In the genomic region with DNA sequence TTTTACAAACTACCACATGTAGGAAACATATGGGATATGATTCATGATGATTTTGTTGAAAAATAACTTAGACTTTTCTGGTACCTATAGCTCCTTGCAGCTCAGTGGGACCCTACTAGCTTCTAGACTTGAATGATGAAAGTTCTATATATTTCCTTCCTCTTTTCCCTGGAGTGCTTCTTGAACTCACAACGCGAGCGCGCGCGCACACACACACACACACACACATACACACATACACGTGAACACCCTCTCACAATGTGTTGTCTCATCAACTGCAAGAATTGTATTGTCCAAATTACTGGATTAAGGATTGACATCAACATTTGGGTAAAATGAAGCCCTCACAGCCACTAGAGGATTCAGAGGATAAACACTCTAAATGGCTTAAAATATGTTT, we compare ENCODE assay signal across 16 cellular contexts.
A peak's percentile ranks its signal among the peaks of the same experiment; 100 is the strongest.
DNase-seq lines count a peak whose midpoint lies in the region; ATAC-seq, FAIRE-seq and TF ChIP-seq lines count a peak whose summit lies in the region.
"Had no signal": no experiment of that assay in that cellular context is flagged by ENCODE, and none has a peak within 500 bp of the region (broad histone marks: within the 10 kb centered on the region; RNA-seq: fewer than 3 reads in every experiment).

No MANE protein-coding gene starts in this region.

- H4K20me1 ChIP-seq in endothelial cell of umbilical vein (replicated peaks; ENCODE audit: control insufficient read depth, extremely low read depth, insufficient read depth, low read length): no peaks in the 10 kb centered on the region

- DNase-seq in A549 (ENCODE audit: low read depth in 1 of 2, low spot score in 1 of 2) (no peak), HL-60 (ENCODE audit: low read depth in 1 of 2, low spot score in 1 of 2) (peak; percentile 36 to 74), NOMO-1 (lab: John Stamatoyannopoulos, UW; ENCODE audit: unreplicated experiment in 2 of 2) (peak; percentile 49 to 77), endothelial cell of umbilical vein (ENCODE audit: low read depth, low spot score) (no peak), RWPE1 (ENCODE audit: low spot score) (no peak), HAP-1 (ENCODE audit: low spot score in 2 of 2) (no peak), nucleus accumbens (lab: John Stamatoyannopoulos, UW) (no peak)
- DNase-seq: ACHN; CD4-positive, CD25-positive, alpha-beta regulatory T cell; NCI-H1092; NCI-H146; NCI-H2081; NCI-H510A; NCI-H774; T-cell had no signal

- 90% methylated on average over 7 of the region's 7 CpGs for WGBS in A549 (ENCODE audit: missing lambda C conversion rate)

- no TSS peak for BruUV-seq in endothelial cell of umbilical vein (replicated peaks; lab: Mats Ljungman, UMichigan)

- in situ Hi-C loops in HAP-1 (cut with MboI; ENCODE audit: low sequenced_read_pairs): no loop called here

- TF ChIP-seq CTCF in A549 (IDR thresholded peaks at IDR 0.05) (no peak), HL-60 (IDR thresholded peaks at IDR 0.05; ENCODE audit: insufficient read depth, low read length) (no peak), endothelial cell of umbilical vein (IDR thresholded peaks at IDR 0.05; ENCODE audit: extremely low read depth in 1 of 2, insufficient read depth in 1 of 2, low read depth in 1 of 2, low read length in 2 of 2) (no peak), RWPE1 (conservative IDR thresholded peaks at IDR 0.05; ENCODE audit: low read depth) (no peak)

- intact Hi-C loops in endothelial cell of umbilical vein (cut with micrococcal nuclease): no loop called here

- TF ChIP-seq RAD21 in A549 (conservative IDR thresholded peaks at IDR 0.05 in 1 of 2, IDR thresholded peaks at IDR 0.05 in 1 of 2): no peak

- H3K27ac ChIP-seq in A549: peak overlapping the region; percentile 83 to 84; a peak in 5 of 6 replicates
- no peak overlapping the region for H3K27ac ChIP-seq in HL-60 (replicated peaks)
- no peak overlapping the region for H3K27ac ChIP-seq in endothelial cell of umbilical vein (ENCODE audit: insufficient read depth, low read depth, low read length)
- no peak overlapping the region for H3K27ac ChIP-seq in RWPE1

- no peak for ATAC-seq in A549
- ATAC-seq: T-cell had no signal

- H3K9ac ChIP-seq in endothelial cell of umbilical vein (replicated peaks; ENCODE audit: extremely low read depth, insufficient read depth, low read length): no peak overlapping the region

- dilution Hi-C loops in endothelial cell of umbilical vein (cut with MboI; ENCODE audit: extremely low pct_ligation_motif_present, low sequenced_read_pairs): no loop called here

- H3K4me1 ChIP-seq in A549: peaks cover 15% of the 10 kb centered on the region
- H3K4me1 ChIP-seq in endothelial cell of umbilical vein (ENCODE audit: control insufficient read depth, extremely low read depth, insufficient read depth, low read length): no peaks in the 10 kb centered on the region
- peaks cover 3% of the 10 kb centered on the region; the same call in 1 of the 2 replicates for H3K4me1 ChIP-seq in HAP-1

- CTCF ChIA-PET in A549 (lab: Yijun Ruan, JAX): interaction anchor here (1.0 to 1.1 kb wide), 2 partner anchors 19 to 226 kb away, joined by 3 to 4 read pairs; no protein-coding TSS in a partner anchor
- CTCF ChIA-PET in endothelial cell of umbilical vein (lab: Charles Lee): no interaction called here
- CTCF ChIA-PET in RWPE1 (lab: Yijun Ruan, JAX): interaction anchor here (0.7 kb wide), 1 partner anchor 293 kb away, joined by 3 read pairs; no protein-coding TSS in a partner anchor

- no peaks in the 10 kb centered on the region for H3K79me2 ChIP-seq in endothelial cell of umbilical vein (ENCODE audit: control insufficient read depth, insufficient read depth, low read length)

- H3K4me2 ChIP-seq in A549 (no peak overlapping the region), endothelial cell of umbilical vein (ENCODE audit: insufficient read depth, low read length) (no peak overlapping the region)

- POLR2A ChIA-PET in A549 (lab: Yijun Ruan, JAX) (no interaction called here), endothelial cell of umbilical vein (lab: Charles Lee) (no interaction called here), RWPE1 (lab: Yijun Ruan, JAX; ENCODE audit: low non-redundant PET) (no interaction called here)

- TF ChIP-seq EP300 in A549 (IDR thresholded peaks at IDR 0.05): no peak

- H3K36me3 ChIP-seq in endothelial cell of umbilical vein (ENCODE audit: control insufficient read depth in 2 of 2, extremely low read depth in 1 of 2, insufficient read depth in 2 of 2, low read length in 2 of 2) (no peaks in the 10 kb centered on the region), HAP-1 (replicated peaks) (no peaks in the 10 kb centered on the region)

- no peak overlapping the region for H2AFZ ChIP-seq in endothelial cell of umbilical vein (ENCODE audit: low read depth, low read length)

- H3K4me3 ChIP-seq in A549: no peak overlapping the region
- no peak overlapping the region for H3K4me3 ChIP-seq in HL-60 (replicated peaks; ENCODE audit: insufficient read depth, low read length)
- no peak overlapping the region for H3K4me3 ChIP-seq in endothelial cell of umbilical vein (replicated peaks in 1 of 3; ENCODE audit: insufficient read depth in 1 of 3, low read depth in 1 of 3, low read length in 3 of 3)
- no peak overlapping the region for H3K4me3 ChIP-seq in HAP-1

- FAIRE-seq in A549 (lab: Jason Lieb, UNC) (no peak), endothelial cell of umbilical vein (lab: Jason Lieb, UNC) (no peak)
- FAIRE-seq: GM19239 had no signal

- no peaks in the 10 kb centered on the region for H3K9me1 ChIP-seq in endothelial cell of umbilical vein (replicated peaks; ENCODE audit: control insufficient read depth, extremely low read depth, insufficient read depth, low read length)

- H3K9me3 ChIP-seq in A549: peaks cover 6% of the 10 kb centered on the region; the same call in 2 of the 3 replicates
- no peaks in the 10 kb centered on the region for H3K9me3 ChIP-seq in endothelial cell of umbilical vein (replicated peaks; ENCODE audit: control insufficient read depth, insufficient read depth, low read length)
- H3K9me3 ChIP-seq in HAP-1: no peaks in the 10 kb centered on the region

- H3K27me3 ChIP-seq in HL-60 (ENCODE audit: insufficient read depth, poor library complexity, severe bottlenecking) (no peaks in the 10 kb centered on the region), endothelial cell of umbilical vein (ENCODE audit: control insufficient read depth in 2 of 2, insufficient read depth in 2 of 2, low read length in 2 of 2) (no peaks in the 10 kb centered on the region), HAP-1 (ENCODE audit: low read depth) (no peaks in the 10 kb centered on the region)

- TF ChIP-seq POLR2A in A549 (IDR thresholded peaks at IDR 0.05; ENCODE audit: low read length) (no peak), endothelial cell of umbilical vein (IDR thresholded peaks at IDR 0.05; ENCODE audit: low read depth, low read length) (no peak)

TF ChIP-seq in A549, 52 proteins besides CTCF, POLR2A, EP300 and RAD21 (continues in another document):
- TF ChIP-seq POLR2AphosphoS2 (conservative IDR thresholded peaks at IDR 0.05; ENCODE audit: low read length) (no peak), ZFP36 (IDR thresholded peaks at IDR 0.05; ENCODE audit: borderline replicate concordance, partially characterized antibody) (no peak), NR3C1 (IDR thresholded peaks at IDR 0.05) (no peak), ZC3H11A (IDR thresholded peaks at IDR 0.05) (no peak), SMC3 (IDR thresholded peaks at IDR 0.05) (no peak), JUNB (IDR thresholded peaks at IDR 0.05) (no peak), RFX5 (IDR thresholded peaks at IDR 0.05) (no peak), RNF2 (IDR thresholded peaks at IDR 0.05; ENCODE audit: borderline replicate concordance, low read depth) (no peak), ZSCAN20 (CRISPR knock-in tag; IDR thresholded peaks at IDR 0.05) (no peak), CBX8 (IDR thresholded peaks at IDR 0.05) (no peak), NFE2L2 (conservative IDR thresholded peaks at IDR 0.05; ENCODE audit: low read length) (no peak)
- TF ChIP-seq, protein P1, sequence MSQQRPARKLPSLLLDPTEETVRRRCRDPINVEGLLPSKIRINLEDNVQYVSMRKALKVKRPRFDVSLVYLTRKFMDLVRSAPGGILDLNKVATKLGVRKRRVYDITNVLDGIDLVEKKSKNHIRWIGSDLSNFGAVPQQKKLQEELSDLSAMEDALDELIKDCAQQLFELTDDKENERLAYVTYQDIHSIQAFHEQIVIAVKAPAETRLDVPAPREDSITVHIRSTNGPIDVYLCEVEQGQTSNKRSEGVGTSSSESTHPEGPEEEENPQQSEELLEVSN (IDR thresholded peaks at IDR 0.05; ENCODE audit: borderline replicate concordance, low read depth): no peak

TF ChIP-seq in endothelial cell of umbilical vein, 7 proteins besides CTCF, POLR2A, EP300 and RAD21:
- TF ChIP-seq FOS (IDR thresholded peaks at IDR 0.05; ENCODE audit: borderline replicate concordance, insufficient read depth, low read length) (peak; percentile 18), EZH2 (IDR thresholded peaks at IDR 0.05; ENCODE audit: borderline replicate concordance, low read depth, low read length, severe bottlenecking) (no peak), MYC (IDR thresholded peaks at IDR 0.05; ENCODE audit: low read depth, low read length) (no peak)
- TF ChIP-seq, protein P2, sequence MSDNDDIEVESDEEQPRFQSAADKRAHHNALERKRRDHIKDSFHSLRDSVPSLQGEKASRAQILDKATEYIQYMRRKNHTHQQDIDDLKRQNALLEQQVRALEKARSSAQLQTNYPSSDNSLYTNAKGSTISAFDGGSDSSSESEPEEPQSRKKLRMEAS (IDR thresholded peaks at IDR 0.05; ENCODE audit: insufficient read depth, insufficient read length): no peak
TF ChIP-seq in endothelial cell of umbilical vein: peak in this region for 1.

Comparison
In these comparisons a context has a peak if more than half of its experiments do, and no peak if none do; other contexts are left out.
1. DNase-seq: peak in HL-60 (2 of 2) and NOMO-1 (2 of 2); none in A549 (0 of 2), endothelial cell of umbilical vein (single experiment), RWPE1 (single experiment), HAP-1 (0 of 2) and nucleus accumbens (0 of 56).
2. H3K27ac ChIP-seq: peak in A549 (2 of 2); none in HL-60 (single experiment), endothelial cell of umbilical vein (single experiment) and RWPE1 (single experiment).